In the genomic region with DNA sequence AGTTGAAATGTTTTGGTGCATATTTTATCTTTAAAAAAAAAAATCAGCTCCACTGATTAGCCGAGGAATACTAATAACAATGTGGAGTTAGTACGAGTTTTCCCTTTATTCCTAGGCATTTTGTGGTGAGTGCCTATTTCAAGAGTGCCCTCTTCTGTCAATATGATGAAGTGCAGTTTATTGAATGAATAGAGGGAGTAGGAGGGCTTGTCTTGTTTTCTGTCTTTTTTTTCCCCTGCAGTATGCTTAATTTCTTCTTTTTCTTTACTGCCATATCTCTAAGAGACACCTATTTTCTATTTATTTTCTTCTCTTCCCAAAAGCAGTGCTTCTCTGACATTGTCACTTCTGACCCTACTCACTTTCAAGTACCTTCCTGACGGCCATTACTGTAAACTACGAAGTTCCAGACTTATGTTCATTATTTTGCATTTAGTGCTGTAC, we compare ENCODE assay signal across 9 cellular contexts.
DNase-seq lines count a peak whose midpoint lies in the region; ATAC-seq, FAIRE-seq and TF ChIP-seq lines count a peak whose summit lies in the region.
"Had no signal": no experiment of that assay in that cellular context is flagged by ENCODE, and none has a peak within 500 bp of the region (broad histone marks: within the 10 kb centered on the region; RNA-seq: fewer than 3 reads in every experiment).

No MANE protein-coding gene starts in this region.

- peaks cover 14 to 22% (median 18%) of the 10 kb centered on the region in 5 donors for H3K9me3 Mint-ChIP-seq in CD8-positive, alpha-beta memory T cell

- no peak overlapping the region for H3K27ac ChIP-seq in SK-N-MC
- H3K27ac ChIP-seq in kidney (ENCODE audit: low read depth in 2 of 2, low read length in 2 of 2): no peak overlapping the region
- no peak overlapping the region for H3K27ac ChIP-seq in CD8-positive, alpha-beta memory T cell (ENCODE audit: low read depth, low read length)

- H3K4me1 ChIP-seq in kidney (ENCODE audit: control insufficient read depth in 1 of 2, insufficient read depth in 1 of 2, low read depth in 1 of 2, low read length in 2 of 2): no peaks in the 10 kb centered on the region
- H3K4me1 ChIP-seq in CD8-positive, alpha-beta memory T cell (ENCODE audit: insufficient read depth, low read length): no peaks in the 10 kb centered on the region

- no peaks in the 10 kb centered on the region for H3K27me3 ChIP-seq in CD8-positive, alpha-beta memory T cell (ENCODE audit: insufficient read depth, low read length, poor library complexity, severe bottlenecking)
- H3K27me3 ChIP-seq: MG63 had no signal

- peak; percentile 23 for FAIRE-seq in kidney (lab: Jason Lieb, UNC)

- H3K27me3 Mint-ChIP-seq in CD8-positive, alpha-beta memory T cell: peaks cover 20 to 55% of the 10 kb centered on the region in 2 donors

- H3K4me3 Mint-ChIP-seq in CD8-positive, alpha-beta memory T cell: no peak overlapping the region

- no peaks in the 10 kb centered on the region for H3K4me1 Mint-ChIP-seq in CD8-positive, alpha-beta memory T cell

- H3K9me3 ChIP-seq in SK-N-MC (ENCODE audit: low read depth, low read length) (no peaks in the 10 kb centered on the region), kidney (ENCODE audit: control insufficient read depth in 1 of 2, low read length in 2 of 2) (peaks cover 0 to 13% of the 10 kb centered on the region in 2 donors)
- H3K9me3 ChIP-seq in CD8-positive, alpha-beta memory T cell (ENCODE audit: low read length): peaks cover 3% of the 10 kb centered on the region

- H3K4me3 ChIP-seq in HFF-Myc (replicated peaks; ENCODE audit: low read depth, low read length) (no peak overlapping the region), SK-N-MC (no peak overlapping the region), kidney (ENCODE audit: low read length in 2 of 2) (no peak overlapping the region)
- H3K4me3 ChIP-seq in CD8-positive, alpha-beta memory T cell (ENCODE audit: low read length): no peak overlapping the region
- H3K4me3 ChIP-seq: MG63 had no signal

- no peak for ATAC-seq in GM21390 (IDR thresholded peaks at IDR 0.05; ENCODE audit: unreplicated experiment)

- intact Hi-C loops in kidney (cut with DNase I): no loop called here

- peak; percentile 17 for DNase-seq in Caki2 (ENCODE audit: low read depth)
- DNase-seq in HFF-Myc (ENCODE audit: extremely low read depth, low read depth): no peak
- DNase-seq in SK-N-MC (ENCODE audit: low read depth, low spot score): peak; percentile 32
- no peak for DNase-seq in kidney
- no peak for DNase-seq in CD8-positive, alpha-beta memory T cell
- DNase-seq in foreskin melanocyte: no peak
- no peak for DNase-seq in midbrain (lab: John Stamatoyannopoulos, UW)
- DNase-seq: MG63 had no signal

- CTCF ChIA-PET in CD8-positive, alpha-beta memory T cell (lab: Charles Lee): no interaction called here

- H3K36me3 ChIP-seq in SK-N-MC (ENCODE audit: insufficient read depth, low read length): no peaks in the 10 kb centered on the region
- H3K36me3 ChIP-seq in kidney (ENCODE audit: control insufficient read depth in 1 of 2, insufficient read depth in 2 of 2, low read length in 2 of 2): no peaks in the 10 kb centered on the region
- H3K36me3 ChIP-seq in CD8-positive, alpha-beta memory T cell (ENCODE audit: insufficient read depth, low read length): no peaks in the 10 kb centered on the region
- H3K36me3 ChIP-seq: MG63 had no signal

- in situ Hi-C loops in Caki2 (cut with HindIII; ENCODE audit: low pct_unique_long_range_greater_than_20kb, low sequenced_read_pairs): no loop called here

- no peak overlapping the region for H3K27ac Mint-ChIP-seq in CD8-positive, alpha-beta memory T cell

- peak; percentile 35 for TF ChIP-seq CTCF in HFF-Myc (IDR thresholded peaks at IDR 0.05; ENCODE audit: low read depth, low read length, missing control alignments)
- TF ChIP-seq CTCF in kidney (IDR thresholded peaks at IDR 0.05; ENCODE audit: borderline replicate concordance, extremely low read depth, insufficient read depth): no peak

- H3K9ac ChIP-seq in SK-N-MC (ENCODE audit: insufficient read length) (no peak overlapping the region), kidney (ENCODE audit: low read length in 2 of 2) (no peak overlapping the region)

- H3K36me3 Mint-ChIP-seq in CD8-positive, alpha-beta memory T cell: peaks cover 0 to 1% (median 0%) of the 10 kb centered on the region in 3 donors

- POLR2A ChIA-PET in CD8-positive, alpha-beta memory T cell (lab: Charles Lee): no interaction called here

Comparison
In these comparisons a context has a peak if more than half of its experiments do, and no peak if none do; other contexts are left out.
1. DNase-seq: peak in Caki2 (single experiment) and SK-N-MC (single experiment); none in HFF-Myc (single experiment), kidney (single experiment), CD8-positive, alpha-beta memory T cell (0 of 5), foreskin melanocyte (single experiment) and midbrain (single experiment).